8 cellular contexts compared by ENCODE assay signal in the genomic region with DNA sequence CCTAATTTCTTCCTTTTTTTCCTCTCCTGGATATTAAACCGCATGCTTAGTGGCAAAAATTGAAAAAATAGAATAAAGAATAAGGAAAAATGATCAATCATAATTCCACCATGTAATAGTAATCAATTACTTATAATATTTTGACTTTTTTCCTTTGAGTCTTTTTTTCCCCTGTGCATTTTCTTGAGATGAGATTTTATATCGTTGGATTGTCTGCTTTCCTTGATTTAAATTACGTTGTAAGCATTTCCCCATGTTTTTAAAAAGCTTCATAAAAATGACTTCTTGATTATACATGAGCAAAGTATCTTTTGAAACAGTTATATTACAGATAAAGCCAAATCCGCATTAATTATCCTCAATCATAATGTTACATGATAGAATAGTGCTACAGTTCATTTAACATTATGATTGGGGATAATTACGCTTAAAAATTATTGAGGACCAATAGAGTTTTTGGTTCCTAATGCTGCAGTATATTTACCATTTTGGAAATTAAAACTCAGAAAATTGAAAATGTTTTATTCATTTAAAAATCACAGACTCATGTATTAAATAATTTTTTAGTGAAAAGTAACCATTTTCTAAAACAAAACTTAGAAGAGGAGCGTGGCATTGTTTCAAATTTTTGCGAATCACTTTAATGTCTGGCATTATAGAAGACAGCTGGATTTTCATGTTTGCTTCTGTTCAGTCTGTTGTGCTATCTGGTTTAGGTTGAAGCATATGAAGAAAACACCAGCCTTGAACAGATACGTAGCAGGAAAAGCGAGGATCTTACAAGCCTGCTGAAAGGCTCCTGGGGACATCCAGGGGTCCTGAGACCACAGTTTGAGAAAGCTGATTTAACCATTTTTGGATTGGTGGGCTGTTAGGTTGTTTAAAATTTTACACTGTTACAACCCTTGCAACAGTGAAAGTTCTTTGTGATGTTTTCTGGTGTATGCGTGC. TPM values are rescaled to one million over a fixed set of nuclear protein-coding genes. Genes with fewer than 3 reads are reported as not detected.
DNase-seq lines count a peak whose midpoint lies in the region; ATAC-seq and TF ChIP-seq lines count a peak whose summit lies in the region.

No MANE protein-coding gene starts in this region.

- H3K27me3 ChIP-seq in adipocyte (replicated peaks; ENCODE audit: control insufficient read depth, insufficient read depth, low read length) (no peaks in the 10 kb centered on the region), liver (ENCODE audit: control insufficient read depth in 4 of 4, insufficient read depth in 4 of 4, low read length in 3 of 4) (no peaks in the 10 kb centered on the region)

- peaks cover 22% of the 10 kb centered on the region for H3K4me1 Mint-ChIP-seq in activated naive CD4-positive, alpha-beta T cell treated with anti-CD3 and anti-CD28 coated beads, Interleukin-2, amount 10 ng/mL, durations not matched to agents 7 days and 5 days
- peaks cover 21% of the 10 kb centered on the region for H3K4me1 Mint-ChIP-seq in type B pancreatic cell (ENCODE audit: unreplicated experiment)

- peaks cover 3% of the 10 kb centered on the region for H3K36me3 Mint-ChIP-seq in activated naive CD4-positive, alpha-beta T cell treated with anti-CD3 and anti-CD28 coated beads, Interleukin-2, amount 10 ng/mL, durations not matched to agents 7 days and 5 days
- H3K36me3 Mint-ChIP-seq in type B pancreatic cell: peaks cover 19% of the 10 kb centered on the region

- CTCF ChIA-PET in activated naive CD4-positive, alpha-beta T cell treated with anti-CD3 and anti-CD28 coated beads, Interleukin-2, amount 10 ng/mL, durations not matched to agents 7 days and 5 days (lab: Charles Lee): interaction anchor here (1.2 kb wide), 1 partner anchor 8 kb away, joined by 4 read pairs; no protein-coding TSS in a partner anchor

- H3K27ac ChIP-seq in liver (ENCODE audit: low read depth in 1 of 2, low read length in 2 of 2): peak overlapping the region in 1 of 2 donors; percentile 92

- TF ChIP-seq CTCF in liver (IDR thresholded peaks at IDR 0.05; ENCODE audit: low read depth, low read length, missing input control) (no peak), type B pancreatic cell (conservative IDR thresholded peaks at IDR 0.05) (no peak)

- ATAC-seq in GM21367 (IDR thresholded peaks at IDR 0.05; ENCODE audit: unreplicated experiment): no peak
- ATAC-seq in GM21390 (IDR thresholded peaks at IDR 0.05; ENCODE audit: unreplicated experiment): no peak

- TF ChIP-seq RAD21 in liver (IDR thresholded peaks at IDR 0.05): no peak

- peak overlapping the region; percentile 87 for H3K4me3 ChIP-seq in adipocyte (ENCODE audit: low read length)
- H3K4me3 ChIP-seq in liver (ENCODE audit: low read depth in 1 of 3, low read length in 3 of 3): peak overlapping the region in 2 of 3 donors; percentile 92 to 98

- H3K27ac Mint-ChIP-seq in activated naive CD4-positive, alpha-beta T cell treated with anti-CD3 and anti-CD28 coated beads, Interleukin-2, amount 10 ng/mL, durations not matched to agents 7 days and 5 days: no peak overlapping the region
- H3K27ac Mint-ChIP-seq in type B pancreatic cell: peak overlapping the region; percentile 98

- peak overlapping the region; percentile 97 for H3K9ac ChIP-seq in adipocyte (ENCODE audit: low read length)
- H3K9ac ChIP-seq in liver (ENCODE audit: low read depth in 1 of 2, low read length in 2 of 2): peak overlapping the region; percentile 70 to 86

- WGBS in liver: 56% methylated on average over 10 of the region's 10 CpGs

- H3K4me1 ChIP-seq in adipocyte (ENCODE audit: control insufficient read depth, insufficient read depth, low read length): peaks cover 24% of the 10 kb centered on the region
- H3K4me1 ChIP-seq in liver (ENCODE audit: control insufficient read depth in 4 of 4, insufficient read depth in 4 of 4, low read length in 3 of 4): peaks cover 2 to 27% (median 12%) of the 10 kb centered on the region in 4 donors

- no peaks in the 10 kb centered on the region for H3K9me3 Mint-ChIP-seq in activated naive CD4-positive, alpha-beta T cell treated with anti-CD3 and anti-CD28 coated beads, Interleukin-2, amount 10 ng/mL, durations not matched to agents 7 days and 5 days
- H3K9me3 Mint-ChIP-seq in type B pancreatic cell: no peaks in the 10 kb centered on the region

- no peak for DNase-seq in activated naive CD4-positive, alpha-beta T cell treated with anti-CD3 and anti-CD28 coated beads, Interleukin-2, amount 10 ng/mL, durations not matched to agents 7 days and 5 days
- no peak for DNase-seq in activated naive CD4-positive, alpha-beta T cell treated with anti-CD3 and anti-CD28 coated beads, Interleukin-2, amount 50 U/mL, for 16 hours
- DNase-seq in adipocyte (ENCODE audit: low read depth) (peak; percentile 7), type B pancreatic cell (ENCODE audit: extremely low spot score, unreplicated experiment) (no peak)
- DNase-seq in stimulated activated naive CD4-positive, alpha-beta T cell (lab: John Stamatoyannopoulos, UW): no peak

- peak overlapping the region; percentile 91 for H3K4me3 Mint-ChIP-seq in activated naive CD4-positive, alpha-beta T cell treated with anti-CD3 and anti-CD28 coated beads, Interleukin-2, amount 10 ng/mL, durations not matched to agents 7 days and 5 days
- H3K4me3 Mint-ChIP-seq in type B pancreatic cell: peak overlapping the region; percentile 94

- no peaks in the 10 kb centered on the region for H3K36me3 ChIP-seq in adipocyte (ENCODE audit: control insufficient read depth, insufficient read depth, low read length, severe bottlenecking)
- H3K36me3 ChIP-seq in liver (ENCODE audit: control insufficient read depth in 4 of 4, insufficient read depth in 3 of 4, low read depth in 1 of 4, low read length in 3 of 4): peaks cover 0 to 2% (median 0%) of the 10 kb centered on the region in 4 donors

- no peaks in the 10 kb centered on the region for H3K27me3 Mint-ChIP-seq in activated naive CD4-positive, alpha-beta T cell treated with anti-CD3 and anti-CD28 coated beads, Interleukin-2, amount 10 ng/mL, durations not matched to agents 7 days and 5 days
- H3K27me3 Mint-ChIP-seq in type B pancreatic cell: no peaks in the 10 kb centered on the region

- H3K9me3 ChIP-seq in adipocyte (ENCODE audit: control insufficient read depth, low read length): no peaks in the 10 kb centered on the region
- H3K9me3 ChIP-seq in liver (ENCODE audit: control insufficient read depth in 4 of 4, low read length in 3 of 4): no peaks in the 10 kb centered on the region

TF ChIP-seq in liver, 16 proteins besides CTCF, POLR2A, EP300 and RAD21:
- TF ChIP-seq, protein P1, sequence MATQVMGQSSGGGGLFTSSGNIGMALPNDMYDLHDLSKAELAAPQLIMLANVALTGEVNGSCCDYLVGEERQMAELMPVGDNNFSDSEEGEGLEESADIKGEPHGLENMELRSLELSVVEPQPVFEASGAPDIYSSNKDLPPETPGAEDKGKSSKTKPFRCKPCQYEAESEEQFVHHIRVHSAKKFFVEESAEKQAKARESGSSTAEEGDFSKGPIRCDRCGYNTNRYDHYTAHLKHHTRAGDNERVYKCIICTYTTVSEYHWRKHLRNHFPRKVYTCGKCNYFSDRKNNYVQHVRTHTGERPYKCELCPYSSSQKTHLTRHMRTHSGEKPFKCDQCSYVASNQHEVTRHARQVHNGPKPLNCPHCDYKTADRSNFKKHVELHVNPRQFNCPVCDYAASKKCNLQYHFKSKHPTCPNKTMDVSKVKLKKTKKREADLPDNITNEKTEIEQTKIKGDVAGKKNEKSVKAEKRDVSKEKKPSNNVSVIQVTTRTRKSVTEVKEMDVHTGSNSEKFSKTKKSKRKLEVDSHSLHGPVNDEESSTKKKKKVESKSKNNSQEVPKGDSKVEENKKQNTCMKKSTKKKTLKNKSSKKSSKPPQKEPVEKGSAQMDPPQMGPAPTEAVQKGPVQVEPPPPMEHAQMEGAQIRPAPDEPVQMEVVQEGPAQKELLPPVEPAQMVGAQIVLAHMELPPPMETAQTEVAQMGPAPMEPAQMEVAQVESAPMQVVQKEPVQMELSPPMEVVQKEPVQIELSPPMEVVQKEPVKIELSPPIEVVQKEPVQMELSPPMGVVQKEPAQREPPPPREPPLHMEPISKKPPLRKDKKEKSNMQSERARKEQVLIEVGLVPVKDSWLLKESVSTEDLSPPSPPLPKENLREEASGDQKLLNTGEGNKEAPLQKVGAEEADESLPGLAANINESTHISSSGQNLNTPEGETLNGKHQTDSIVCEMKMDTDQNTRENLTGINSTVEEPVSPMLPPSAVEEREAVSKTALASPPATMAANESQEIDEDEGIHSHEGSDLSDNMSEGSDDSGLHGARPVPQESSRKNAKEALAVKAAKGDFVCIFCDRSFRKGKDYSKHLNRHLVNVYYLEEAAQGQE (IDR thresholded peaks at IDR 0.05): no peak
- TF ChIP-seq SP1 (IDR thresholded peaks at IDR 0.05): no peak
- TF ChIP-seq, protein P2, sequence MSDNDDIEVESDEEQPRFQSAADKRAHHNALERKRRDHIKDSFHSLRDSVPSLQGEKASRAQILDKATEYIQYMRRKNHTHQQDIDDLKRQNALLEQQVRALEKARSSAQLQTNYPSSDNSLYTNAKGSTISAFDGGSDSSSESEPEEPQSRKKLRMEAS (IDR thresholded peaks at IDR 0.05): no peak
- no peak for TF ChIP-seq RXRA (IDR thresholded peaks at IDR 0.05)
- TF ChIP-seq NR2F2 (IDR thresholded peaks at IDR 0.05): no peak
- TF ChIP-seq FOXA1 (IDR thresholded peaks at IDR 0.05): no peak
- no peak for TF ChIP-seq EGR1 (IDR thresholded peaks at IDR 0.05; ENCODE audit: low read depth in 2 of 2)
- TF ChIP-seq, protein P3, sequence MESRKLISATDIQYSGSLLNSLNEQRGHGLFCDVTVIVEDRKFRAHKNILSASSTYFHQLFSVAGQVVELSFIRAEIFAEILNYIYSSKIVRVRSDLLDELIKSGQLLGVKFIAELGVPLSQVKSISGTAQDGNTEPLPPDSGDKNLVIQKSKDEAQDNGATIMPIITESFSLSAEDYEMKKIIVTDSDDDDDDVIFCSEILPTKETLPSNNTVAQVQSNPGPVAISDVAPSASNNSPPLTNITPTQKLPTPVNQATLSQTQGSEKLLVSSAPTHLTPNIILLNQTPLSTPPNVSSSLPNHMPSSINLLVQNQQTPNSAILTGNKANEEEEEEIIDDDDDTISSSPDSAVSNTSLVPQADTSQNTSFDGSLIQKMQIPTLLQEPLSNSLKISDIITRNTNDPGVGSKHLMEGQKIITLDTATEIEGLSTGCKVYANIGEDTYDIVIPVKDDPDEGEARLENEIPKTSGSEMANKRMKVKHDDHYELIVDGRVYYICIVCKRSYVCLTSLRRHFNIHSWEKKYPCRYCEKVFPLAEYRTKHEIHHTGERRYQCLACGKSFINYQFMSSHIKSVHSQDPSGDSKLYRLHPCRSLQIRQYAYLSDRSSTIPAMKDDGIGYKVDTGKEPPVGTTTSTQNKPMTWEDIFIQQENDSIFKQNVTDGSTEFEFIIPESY (IDR thresholded peaks at IDR 0.05): no peak

RNA-seq across cellular contexts. Expression of a gene that starts 1.4 kb away (rescaled TPM):
- total RNA-seq in liver: 10 to 100 TPM; 16.1 to 26.3 TPM
- 1 to 10 TPM; 6.0 to 7.2 TPM for polyA plus RNA-seq in liver
- total RNA-seq in type B pancreatic cell (ENCODE audit: low replicate concordance): 42.2 and 55.0 TPM in 2 replicates
